ENCODE assay signal across 8 cellular contexts in genomic region chr9:87497604-87498045, GRCh38. TPM values are rescaled to one million over a fixed set of nuclear protein-coding genes. Genes with fewer than 3 reads are reported as not detected.
DNase-seq lines count a peak whose midpoint lies in the region; ATAC-seq and TF ChIP-seq lines count a peak whose summit lies in the region.

DAPK1 (plus strand) TSS chr9:87497867; CDS start chr9:87499078, 1,211 bp downstream.

- peak within 1 kb of the TSS; percentile 78 for H3K4me3 ChIP-seq in mesendoderm (ENCODE audit: low read length)
- peak within 1 kb of the TSS; percentile 65 to 80 for H3K4me3 ChIP-seq in tibial artery
- no peak within 1 kb of the TSS for H3K4me3 ChIP-seq in CD4-positive, alpha-beta memory T cell (ENCODE audit: low read length in 2 of 2)

- H3K27me3 ChIP-seq in mesendoderm (ENCODE audit: insufficient read depth, low read length, poor library complexity) (no peaks in the 10 kb centered on the region), tibial artery (peaks cover 0 to 17% of the 10 kb centered on the region in 2 donors)
- H3K27me3 ChIP-seq in CD4-positive, alpha-beta memory T cell (ENCODE audit: insufficient read depth, low read length), result peaks cover 4% of the 10 kb centered on the region

- H3K4me2 ChIP-seq in mesendoderm (ENCODE audit: low read length), result peak within 1 kb of the TSS; percentile 97

- H3K36me3 Mint-ChIP-seq in endothelial cell (ENCODE audit: low read depth, unreplicated experiment), result peaks cover 4% of the 10 kb centered on the region
- no peaks in the 10 kb centered on the region for H3K36me3 Mint-ChIP-seq in CD4-positive, alpha-beta memory T cell

- H2BK15ac ChIP-seq in mesendoderm (replicated peaks; ENCODE audit: low read depth), result no peak within 1 kb of the TSS

- peak within 1 kb of the TSS; percentile 92 for H3K4me3 Mint-ChIP-seq in endothelial cell (ENCODE audit: unreplicated experiment)
- H3K4me3 Mint-ChIP-seq in CD4-positive, alpha-beta memory T cell, result peak within 1 kb of the TSS in 1 of 8 donors; percentile 50

- ATAC-seq in GM18498 (IDR thresholded peaks at IDR 0.05; ENCODE audit: unreplicated experiment) (peak; percentile 54), HG03139 (IDR thresholded peaks at IDR 0.05; ENCODE audit: unreplicated experiment) (peak; percentile 42)

- peak within 1 kb of the TSS; percentile 97 for H3K56ac ChIP-seq in mesendoderm (ENCODE audit: low read length)

- H3K27me3 Mint-ChIP-seq in endothelial cell (ENCODE audit: unreplicated experiment), result peaks cover 5% of the 10 kb centered on the region
- H3K27me3 Mint-ChIP-seq in CD4-positive, alpha-beta memory T cell, result peaks cover 33 to 37% of the 10 kb centered on the region in 2 donors

- POLR2A ChIA-PET in CD4-positive, alpha-beta memory T cell (lab: Charles Lee; ENCODE audit: partially characterized antibody), result no interaction called here

- H2AK5ac ChIP-seq in mesendoderm (ENCODE audit: low read length), result no peak within 1 kb of the TSS

- peak within 1 kb of the TSS; percentile 55 for H2BK120ac ChIP-seq in mesendoderm (ENCODE audit: low read depth, low read length)

- CTCF ChIA-PET in CD4-positive, alpha-beta memory T cell (lab: Charles Lee; ENCODE audit: partially characterized antibody), result no interaction called here

- H3K9me3 Mint-ChIP-seq in endothelial cell (ENCODE audit: unreplicated experiment), result no peaks in the 10 kb centered on the region
- peaks cover 0 to 2% (median 0%) of the 10 kb centered on the region in 8 donors for H3K9me3 Mint-ChIP-seq in CD4-positive, alpha-beta memory T cell

- peaks cover 36% of the 10 kb centered on the region for H3K79me2 ChIP-seq in mesendoderm (ENCODE audit: control insufficient read depth, insufficient read depth, low read length)

- peaks cover 3% of the 10 kb centered on the region for H3K4me1 ChIP-seq in mesendoderm (ENCODE audit: control insufficient read depth, low read depth, low read length)
- H3K4me1 ChIP-seq in tibial artery, result peaks cover 0 to 19% (median 9%) of the 10 kb centered on the region in 4 donors
- H3K4me1 ChIP-seq in CD4-positive, alpha-beta memory T cell (ENCODE audit: insufficient read depth, low read length), result no peaks in the 10 kb centered on the region

- peak within 1 kb of the TSS; percentile 7 for H4K8ac ChIP-seq in mesendoderm (ENCODE audit: low read depth, low read length)

- H3K4me1 Mint-ChIP-seq in endothelial cell (ENCODE audit: unreplicated experiment), result peaks cover 9% of the 10 kb centered on the region
- peaks cover 0 to 5% (median 3%) of the 10 kb centered on the region in 4 donors for H3K4me1 Mint-ChIP-seq in CD4-positive, alpha-beta memory T cell

- peak within 1 kb of the TSS; percentile 90 for H3K23ac ChIP-seq in mesendoderm (ENCODE audit: low read length)

- peak within 1 kb of the TSS; percentile 48 for H3K27ac Mint-ChIP-seq in endothelial cell (ENCODE audit: unreplicated experiment)
- H3K27ac Mint-ChIP-seq in CD4-positive, alpha-beta memory T cell, result no peak within 1 kb of the TSS

- no peaks in the 10 kb centered on the region for H3K9me3 ChIP-seq in tibial artery
- H3K9me3 ChIP-seq in CD4-positive, alpha-beta memory T cell (ENCODE audit: control insufficient read depth in 1 of 2, low read length in 2 of 2), result no peaks in the 10 kb centered on the region

- TF ChIP-seq CTCF in endothelial cell (IDR thresholded peaks at IDR 0.05; ENCODE audit: unreplicated experiment), result peak; percentile 19
- no peak for TF ChIP-seq CTCF in tibial artery (IDR thresholded peaks at IDR 0.05)

- peak within 1 kb of the TSS; percentile 84 for H2BK5ac ChIP-seq in mesendoderm (ENCODE audit: low read length)

- peak within 1 kb of the TSS; percentile 98 for H3K9ac ChIP-seq in mesendoderm (ENCODE audit: low read length)

- H3K18ac ChIP-seq in mesendoderm (ENCODE audit: low read length), result peak within 1 kb of the TSS; percentile 96

- H4K5ac ChIP-seq in mesendoderm (ENCODE audit: low read length), result no peak within 1 kb of the TSS

- peak within 1 kb of the TSS; percentile 83 for H3K27ac ChIP-seq in mesendoderm (ENCODE audit: low read depth, low read length)
- H3K27ac ChIP-seq in tibial artery, result peak within 1 kb of the TSS; percentile 51 to 53
- no peak within 1 kb of the TSS for H3K27ac ChIP-seq in CD4-positive, alpha-beta memory T cell (ENCODE audit: low read depth, low read length)

- DNase-seq in AG08395 (ENCODE audit: low spot score), result peak; percentile 52
- peak; percentile 82 for DNase-seq in SK-N-DZ (ENCODE audit: low spot score)
- peak; percentile 79 for DNase-seq in endothelial cell (ENCODE audit: low spot score)
- DNase-seq in mesendoderm, result peak; percentile 93
- DNase-seq in tibial artery, result peak; percentile 44 to 73
- DNase-seq in CD4-positive, alpha-beta memory T cell, result no peak

- WGBS in mesendoderm (ENCODE audit: extremely low coverage, insufficient coverage, low lambda C conversion rate), result no CpG with 5 or more reads among the region's 55 CpGs

- H3K4ac ChIP-seq in mesendoderm (ENCODE audit: low read depth, low read length), result peak within 1 kb of the TSS; percentile 64

- H3K36me3 ChIP-seq in mesendoderm (ENCODE audit: control insufficient read depth, insufficient read depth, low read length) (peaks cover 1% of the 10 kb centered on the region), tibial artery (no peaks in the 10 kb centered on the region)
- no peaks in the 10 kb centered on the region for H3K36me3 ChIP-seq in CD4-positive, alpha-beta memory T cell (ENCODE audit: insufficient read depth, low read length)

- intact Hi-C loops in tibial artery (cut with DNase I; ENCODE audit: low total_unique reads), result loop anchor here (5.0 to 10.0 kb wide), 3 partner anchors 163 to 1340 kb away; no protein-coding TSS in a partner anchor
- intact Hi-C loops in CD4-positive, alpha-beta memory T cell (cut with micrococcal nuclease), result no loop called here

- peaks cover 10% of the 10 kb centered on the region for H3K79me1 ChIP-seq in mesendoderm (ENCODE audit: low read length)

RNA-seq across cellular contexts. Expression of gene DAPK1, which starts in this region (rescaled TPM):
- polyA plus RNA-seq in SK-N-DZ (2014; cell fraction: cytosol; rRNA removed), result 15.1 and 18.1 TPM in 2 replicates
- 17.5 and 31.7 TPM in 2 replicates for polyA plus RNA-seq in SK-N-DZ (2014; cell fraction: nucleus; rRNA removed)
- 36.8 TPM for total RNA-seq in endothelial cell (ENCODE audit: unreplicated experiment)
- polyA plus RNA-seq in mesendoderm (2013, experiment 1 of 2), result 58.2 TPM
- polyA plus RNA-seq in mesendoderm (2013, experiment 2 of 2), result 58.7 TPM
- total RNA-seq in CD4-positive, alpha-beta memory T cell, result 1 to 10 TPM; 1.7 to 2.2 TPM
- not detected for polyA plus RNA-seq in CD4-positive, alpha-beta memory T cell

Comparison
In these comparisons a context has a peak if more than half of its experiments do, and no peak if none do; other contexts are left out.
1. RNA of gene DAPK1 (total RNA-seq): 36.8 TPM in endothelial cell (single experiment); 1.7 to 2.2 TPM in CD4-positive, alpha-beta memory T cell; every median in the first group is over 10 times any median in the second.
2. DNase-seq: peak in AG08395 (single experiment), SK-N-DZ (single experiment), endothelial cell (single experiment), mesendoderm (single experiment) and tibial artery (2 of 2); none in CD4-positive, alpha-beta memory T cell (0 of 5).
3. H3K4me3 ChIP-seq: peak in mesendoderm (single experiment) and tibial artery (2 of 2); none in CD4-positive, alpha-beta memory T cell (0 of 2).